Comparison of ENCODE assay signal across 8 cellular contexts in genomic region chr14:23567186-23568020, GRCh38. TPM values are rescaled to one million over a fixed set of nuclear protein-coding genes. Genes with fewer than 3 reads are reported as not detected.
DNase-seq lines count a peak whose midpoint lies in the region; ATAC-seq and TF ChIP-seq lines count a peak whose summit lies in the region.

Gene AP1G2, minus strand, starts transcription at chr14:23567791. Its CDS starts 477 bp downstream, at chr14:23567314.

- H3K4me3 ChIP-seq in astrocyte of the cerebellum (ENCODE audit: low read depth, low read length), result peak within 1 kb of the TSS; percentile 67
- peak within 1 kb of the TSS; percentile 59 for H3K4me3 ChIP-seq in skeletal muscle cell (ENCODE audit: low read depth, low read length)

- ATAC-seq in GM18505 (IDR thresholded peaks at IDR 0.05; ENCODE audit: unreplicated experiment), result peak; percentile 75
- ATAC-seq in HG02943 (IDR thresholded peaks at IDR 0.05; ENCODE audit: low read depth, unreplicated experiment), result peak; percentile 80

- in situ Hi-C loops in astrocyte of the cerebellum (cut with HindIII; ENCODE audit: low sequenced_read_pairs), result no loop called here

- no peak for TF ChIP-seq CTCF in astrocyte of the cerebellum (IDR thresholded peaks at IDR 0.05; ENCODE audit: low read depth, low read length, missing control alignments)

- TF ChIP-seq POLR2A in GM18505 (IDR thresholded peaks at IDR 0.05; ENCODE audit: borderline replicate concordance, extremely low read depth, insufficient read depth, insufficient read length), result peak; percentile 97

- peak; percentile 80 to 87 for DNase-seq in NCI-H2081 (lab: John Stamatoyannopoulos, UW)
- peak; percentile 74 for DNase-seq in T-helper 9 cell
- no peak for DNase-seq in astrocyte of the cerebellum (ENCODE audit: low read depth)
- DNase-seq in hippocampal formation (lab: John Stamatoyannopoulos, UW), result peak; percentile 39 to 72
- peak; percentile 16 for DNase-seq in skeletal muscle cell (ENCODE audit: low read depth)
- no peak for DNase-seq in occipital lobe (lab: John Stamatoyannopoulos, UW)

RNA-seq across cellular contexts. Expression of gene AP1G2, which starts in this region (rescaled TPM):
- 10.0 TPM for total RNA-seq in occipital lobe

Comparison
In these comparisons a context has a peak if more than half of its experiments do, and no peak if none do; other contexts are left out.
1. DNase-seq: peak in NCI-H2081 (2 of 2), T-helper 9 cell (single experiment), hippocampal formation (2 of 2) and skeletal muscle cell (single experiment); none in astrocyte of the cerebellum (single experiment) and occipital lobe (single experiment).